ENCODE assay signal across 19 cellular contexts in genomic region chr2:191169456-191170300, GRCh38. TPM values are rescaled to one million over a fixed set of nuclear protein-coding genes. Genes with fewer than 3 reads are reported as not detected.
DNase-seq lines count a peak whose midpoint lies in the region; ATAC-seq and TF ChIP-seq lines count a peak whose summit lies in the region.
"Had no signal": no experiment of that assay in that cellular context is flagged by ENCODE, and none has a peak within 500 bp of the region (broad histone marks: within the 10 kb centered on the region; RNA-seq: fewer than 3 reads in every experiment).

No MANE protein-coding gene starts in this region.

- CTCF ChIA-PET in Panc1 (lab: Charles Lee) (interaction anchor here (0.6 kb wide), 1 partner anchor 332 kb away, joined by 5 read pairs; no protein-coding TSS in a partner anchor), A673 (lab: Charles Lee) (no interaction called here)

- TF ChIP-seq CTCF in Panc1 (IDR thresholded peaks at IDR 0.05) (no peak), epithelial cell of esophagus (IDR thresholded peaks at IDR 0.05; ENCODE audit: insufficient read depth, low read depth, low read length, missing control alignments) (no peak), A673 (conservative IDR thresholded peaks at IDR 0.05; ENCODE audit: low read depth, low read length) (no peak)

- peaks cover 68% of the 10 kb centered on the region for H3K4me1 Mint-ChIP-seq in activated T-cell treated with anti-CD3 and anti-CD28 coated beads, Interleukin-2, amount 50 U/mL, for 24 hours (ENCODE audit: low read depth)
- peaks cover 29% of the 10 kb centered on the region for H3K4me1 Mint-ChIP-seq in stimulated activated effector memory CD8-positive, alpha-beta T cell treated with anti-CD3 and anti-CD28 coated beads, Interleukin-12 subunit alpha, Interleukin-12 subunit beta, amount 100 ng/mL, for 72 hours

- in situ Hi-C loops in Panc1 (cut with HindIII; ENCODE audit: low pct_unique_long_range_greater_than_20kb, low sequenced_read_pairs) = no loop called here

- BruUV-seq in Panc1 (replicated peaks; lab: Mats Ljungman, UMichigan) (no TSS peak), A673 (replicated peaks; lab: Mats Ljungman, UMichigan) (no TSS peak)

- H3K36me3 Mint-ChIP-seq in activated T-cell treated with anti-CD3 and anti-CD28 coated beads, Interleukin-2, amount 50 U/mL, for 24 hours (ENCODE audit: low read depth) = no peaks in the 10 kb centered on the region
- H3K36me3 Mint-ChIP-seq in stimulated activated effector memory CD8-positive, alpha-beta T cell treated with anti-CD3 and anti-CD28 coated beads, Interleukin-12 subunit alpha, Interleukin-12 subunit beta, amount 100 ng/mL, for 72 hours = no peaks in the 10 kb centered on the region
- H3K36me3 Mint-ChIP-seq: CD4-positive, alpha-beta memory T cell; T-cell had no signal

- no peaks in the 10 kb centered on the region for H3K9me3 Mint-ChIP-seq in activated T-cell treated with anti-CD3 and anti-CD28 coated beads, Interleukin-2, amount 50 U/mL, for 24 hours
- H3K9me3 Mint-ChIP-seq in stimulated activated effector memory CD8-positive, alpha-beta T cell treated with anti-CD3 and anti-CD28 coated beads, Interleukin-12 subunit alpha, Interleukin-12 subunit beta, amount 100 ng/mL, for 72 hours = no peaks in the 10 kb centered on the region
- H3K9me3 Mint-ChIP-seq: CD4-positive, alpha-beta memory T cell; T-cell had no signal

- H3K9me3 ChIP-seq in Panc1 (ENCODE audit: control insufficient read depth, insufficient read depth, low read depth, low read length) (no peaks in the 10 kb centered on the region), A673 (ENCODE audit: low read depth, low read length, poor library complexity, severe bottlenecking) (no peaks in the 10 kb centered on the region)
- H3K9me3 ChIP-seq: esophagus muscularis mucosa, vagina had no signal

- no peaks in the 10 kb centered on the region for H3K36me3 ChIP-seq in Panc1 (ENCODE audit: control insufficient read depth, insufficient read depth, low read length)
- H3K36me3 ChIP-seq in A673 (ENCODE audit: insufficient read depth, low read length, poor library complexity, severe bottlenecking) = no peaks in the 10 kb centered on the region
- H3K36me3 ChIP-seq: brain microvascular endothelial cell, esophagus muscularis mucosa, vagina, WERI-Rb-1 had no signal

- POLR2A ChIA-PET in Panc1 (lab: Charles Lee) = interaction anchor here (0.6 kb wide), 1 partner anchor 371 kb away, joined by 3 read pairs; no protein-coding TSS in a partner anchor
- POLR2A ChIA-PET in A673 (lab: Charles Lee; ENCODE audit: low non-redundant PET) = no interaction called here

- peak overlapping the region; percentile 60 for H3K27ac Mint-ChIP-seq in activated T-cell treated with anti-CD3 and anti-CD28 coated beads, Interleukin-2, amount 50 U/mL, for 24 hours
- no peak overlapping the region for H3K27ac Mint-ChIP-seq in stimulated activated effector memory CD8-positive, alpha-beta T cell treated with anti-CD3 and anti-CD28 coated beads, Interleukin-12 subunit alpha, Interleukin-12 subunit beta, amount 100 ng/mL, for 72 hours

- ATAC-seq in Panc1 (peak; percentile 54), GM19351 (IDR thresholded peaks at IDR 0.05; ENCODE audit: unreplicated experiment) (no peak)
- peak; percentile 45 for ATAC-seq in stimulated activated effector memory CD8-positive, alpha-beta T cell treated with anti-CD3 and anti-CD28 coated beads, Interleukin-12 subunit alpha, Interleukin-12 subunit beta, amount 100 ng/mL, for 72 hours
- ATAC-seq: T-cell had no signal

- intact Hi-C loops in Panc1 (cut with micrococcal nuclease; ENCODE audit: unreplicated experiment) (loop anchor here (5.0 to 10.0 kb wide), 2 partner anchors 215 to 333 kb away; no protein-coding TSS in a partner anchor), A673 (cut with micrococcal nuclease; ENCODE audit: unreplicated experiment) (no loop called here)

- H3K27ac ChIP-seq in Panc1 (ENCODE audit: low read length) = peak overlapping the region; percentile 77
- H3K27ac ChIP-seq in A673 (ENCODE audit: low read depth, low read length, poor library complexity, severe bottlenecking) = no peak overlapping the region
- H3K27ac ChIP-seq: brain microvascular endothelial cell, esophagus muscularis mucosa, vagina, WERI-Rb-1 had no signal

- H3K27me3 Mint-ChIP-seq in activated T-cell treated with anti-CD3 and anti-CD28 coated beads, Interleukin-2, amount 50 U/mL, for 24 hours = no peaks in the 10 kb centered on the region
- H3K27me3 Mint-ChIP-seq: CD4-positive, alpha-beta memory T cell; T-cell had no signal

- H3K4me1 ChIP-seq in Panc1 (ENCODE audit: control insufficient read depth, insufficient read depth, low read length) (peaks cover 43% of the 10 kb centered on the region), A673 (ENCODE audit: insufficient read depth, low read length, poor library complexity, severe bottlenecking) (peaks cover 14% of the 10 kb centered on the region)

- no peak for DNase-seq in activated T-cell treated with anti-CD3 and anti-CD28 coated beads, Interleukin-2, amount 50 U/mL, for 24 hours
- DNase-seq in activated T-cell treated with anti-CD3 and anti-CD28 coated beads, Interleukin-2, amount 50 U/mL, for 1 hour = no peak
- DNase-seq in Panc1 (ENCODE audit: low read depth, low spot score) (no peak), epithelial cell of esophagus (ENCODE audit: low read depth) (peak; percentile 96), A673 (ENCODE audit: low spot score) (no peak), T-helper 9 cell (no peak)
- peak in 1 of 2 donors; percentile 43 for DNase-seq in stimulated activated effector memory CD8-positive, alpha-beta T cell treated with anti-CD3 and anti-CD28 coated beads, Interleukin-12 subunit alpha, Interleukin-12 subunit beta, amount 100 ng/mL, for 72 hours (ENCODE audit: low spot score in 2 of 2)
- DNase-seq: activated CD8-positive, alpha-beta memory T cell treated with anti-CD3 and anti-CD28 coated beads for 24 hours; brain microvascular endothelial cell; CD4-positive, alpha-beta memory T cell; dermis blood vessel endothelial cell; DMS79 treated with DMSO at 0.1 percent for 48 hours; NCI-H1436 treated with DMSO at 0.1 percent for 48 hours; NCI-H82; T-cell; WERI-Rb-1 had no signal

- H3K4me3 ChIP-seq in Panc1 (ENCODE audit: low read depth in 2 of 2, low read length in 2 of 2) (no peak overlapping the region), epithelial cell of esophagus (ENCODE audit: low read length) (no peak overlapping the region), A673 (ENCODE audit: low read depth, low read length, poor library complexity, severe bottlenecking) (no peak overlapping the region)
- H3K4me3 ChIP-seq: esophagus muscularis mucosa, vagina had no signal

- H3K4me3 Mint-ChIP-seq in activated T-cell treated with anti-CD3 and anti-CD28 coated beads, Interleukin-2, amount 50 U/mL, for 24 hours = no peak overlapping the region
- H3K4me3 Mint-ChIP-seq in stimulated activated effector memory CD8-positive, alpha-beta T cell treated with anti-CD3 and anti-CD28 coated beads, Interleukin-12 subunit alpha, Interleukin-12 subunit beta, amount 100 ng/mL, for 72 hours = no peak overlapping the region
- H3K4me3 Mint-ChIP-seq: CD4-positive, alpha-beta memory T cell; T-cell had no signal

- H3K27me3 ChIP-seq in Panc1 (ENCODE audit: control insufficient read depth, insufficient read depth, low read length) (no peaks in the 10 kb centered on the region), A673 (replicated peaks; ENCODE audit: insufficient read depth, low read depth, low read length, poor library complexity) (no peaks in the 10 kb centered on the region)
- H3K27me3 ChIP-seq: brain microvascular endothelial cell, esophagus muscularis mucosa, vagina had no signal

RNA-seq across cellular contexts. Expression of gene STAT4, which starts 18.9 kb away (rescaled TPM):
- total RNA-seq in Panc1 (2021; ENCODE audit: unreplicated experiment) (0.05 TPM), A673 (2021) (0.33 and 0.71 TPM in 2 replicates)
- polyA plus RNA-seq in Panc1 (2012; ENCODE audit: insufficient read length) = not detected
